8 cellular contexts compared by ENCODE assay signal in genomic region chr14:75258803-75259509, GRCh38. TPM values are rescaled to one million over a fixed set of nuclear protein-coding genes. Genes with fewer than 3 reads are reported as not detected.
DNase-seq lines count a peak whose midpoint lies in the region; ATAC-seq and TF ChIP-seq lines count a peak whose summit lies in the region.

No MANE protein-coding gene starts in this region.

- no peak for TF ChIP-seq CTCF in epithelial cell of proximal tubule (conservative IDR thresholded peaks at IDR 0.05; ENCODE audit: low read depth, low read length)
- no peak for TF ChIP-seq CTCF in mucosa of descending colon (IDR thresholded peaks at IDR 0.05)

- H3K36me3 ChIP-seq in mucosa of descending colon (ENCODE audit: low read depth), result peaks cover 3% of the 10 kb centered on the region

- H3K4me3 Mint-ChIP-seq in activated T-cell treated with anti-CD3 and anti-CD28 coated beads, Interleukin-2, amount 50 U/mL, for 24 hours, result peak overlapping the region; percentile 75

- peaks cover 29% of the 10 kb centered on the region for H3K4me1 Mint-ChIP-seq in activated T-cell treated with anti-CD3 and anti-CD28 coated beads, Interleukin-2, amount 50 U/mL, for 24 hours (ENCODE audit: low read depth)

- no peaks in the 10 kb centered on the region for H3K27me3 Mint-ChIP-seq in activated T-cell treated with anti-CD3 and anti-CD28 coated beads, Interleukin-2, amount 50 U/mL, for 24 hours

- peaks cover 33% of the 10 kb centered on the region for H3K4me1 ChIP-seq in mucosa of descending colon (ENCODE audit: low read depth)

- no peaks in the 10 kb centered on the region for H3K9me3 ChIP-seq in mucosa of descending colon

- TF ChIP-seq EP300 in Ishikawa (IDR thresholded peaks at IDR 0.05; ENCODE audit: borderline replicate concordance), result peak; percentile 66; the same call in 1 of the 2 replicates

- peak overlapping the region; percentile 95 for H3K27ac Mint-ChIP-seq in activated T-cell treated with anti-CD3 and anti-CD28 coated beads, Interleukin-2, amount 50 U/mL, for 24 hours

- intact Hi-C loops in mucosa of descending colon (cut with DNase I, micrococcal nuclease), result no loop called here

- H3K4me3 ChIP-seq in epithelial cell of proximal tubule (ENCODE audit: low read depth, low read length), result peak overlapping the region; percentile 47
- peak overlapping the region; percentile 11 for H3K4me3 ChIP-seq in mucosa of descending colon

- peak; percentile 100 for DNase-seq in DMS 273 (lab: John Stamatoyannopoulos, UW; ENCODE audit: unreplicated experiment)
- DNase-seq in OCI-M2 (lab: John Stamatoyannopoulos, UW; ENCODE audit: unreplicated experiment), result peak; percentile 92
- DNase-seq in activated T-cell treated with anti-CD3 and anti-CD28 coated beads, Interleukin-2, amount 50 U/mL, for 24 hours, result peak; percentile 98
- peak; percentile 94 for DNase-seq in epithelial cell of proximal tubule (ENCODE audit: low read depth)
- DNase-seq in mucosa of descending colon, result peak; percentile 100
- DNase-seq in stimulated activated CD8-positive, alpha-beta memory T cell treated with anti-CD3 and anti-CD28 coated beads, Interleukin-4, amount 100 ng/mL, for 1 hour (ENCODE audit: low read depth in 2 of 2, low spot score in 1 of 2), result peak; percentile 100

- H3K9me3 Mint-ChIP-seq in activated T-cell treated with anti-CD3 and anti-CD28 coated beads, Interleukin-2, amount 50 U/mL, for 24 hours, result no peaks in the 10 kb centered on the region

- 0 out of 2 replicates have a peak, but pooled peaks have one; percentile 0 for TF ChIP-seq RAD21 in Ishikawa (IDR thresholded peaks at IDR 0.05; ENCODE audit: low read depth)

- H3K36me3 Mint-ChIP-seq in activated T-cell treated with anti-CD3 and anti-CD28 coated beads, Interleukin-2, amount 50 U/mL, for 24 hours (ENCODE audit: low read depth), result no peaks in the 10 kb centered on the region

- ATAC-seq in GM21619 (IDR thresholded peaks at IDR 0.05; ENCODE audit: unreplicated experiment) (peak; percentile 94), mucosa of descending colon (peak; percentile 85)

TF ChIP-seq in Ishikawa, 13 proteins besides CTCF, POLR2A, EP300 and RAD21:
- no peak for TF ChIP-seq TEAD4 (IDR thresholded peaks at IDR 0.05)
- 0 out of 2 replicates have a peak, but pooled peaks have one; percentile 16 for TF ChIP-seq NFIC (IDR thresholded peaks at IDR 0.05)
- TF ChIP-seq CEBPB (IDR thresholded peaks at IDR 0.05), result no peak
- TF ChIP-seq TAF1 (IDR thresholded peaks at IDR 0.05; ENCODE audit: low read depth), result peak; percentile 59; the same call in 1 of the 2 replicates
- no peak for TF ChIP-seq ZBTB7A (IDR thresholded peaks at IDR 0.05; ENCODE audit: low read depth)
- peak; percentile 69; the same call in 1 of the 2 replicates for TF ChIP-seq TCF12 (IDR thresholded peaks at IDR 0.05; ENCODE audit: low read depth)
- TF ChIP-seq MAX (IDR thresholded peaks at IDR 0.05), result peak; percentile 95
- TF ChIP-seq, protein P1, sequence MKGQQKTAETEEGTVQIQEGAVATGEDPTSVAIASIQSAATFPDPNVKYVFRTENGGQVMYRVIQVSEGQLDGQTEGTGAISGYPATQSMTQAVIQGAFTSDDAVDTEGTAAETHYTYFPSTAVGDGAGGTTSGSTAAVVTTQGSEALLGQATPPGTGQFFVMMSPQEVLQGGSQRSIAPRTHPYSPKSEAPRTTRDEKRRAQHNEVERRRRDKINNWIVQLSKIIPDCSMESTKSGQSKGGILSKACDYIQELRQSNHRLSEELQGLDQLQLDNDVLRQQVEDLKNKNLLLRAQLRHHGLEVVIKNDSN (IDR thresholded peaks at IDR 0.05), result peak; percentile 99
- peak; percentile 90 for TF ChIP-seq CREB1 (IDR thresholded peaks at IDR 0.05; ENCODE audit: low read depth)
- TF ChIP-seq YY1 (IDR thresholded peaks at IDR 0.05; ENCODE audit: low read depth), result 0 out of 2 replicates have a peak, but pooled peaks have one; percentile 14
- peak; percentile 61; the same call in 1 of the 2 replicates for TF ChIP-seq EGR1 (IDR thresholded peaks at IDR 0.05)

RNA-seq across cellular contexts. Expression of gene FOS, which starts 19.7 kb away (rescaled TPM):
- total RNA-seq in epithelial cell of proximal tubule (2.5 and 2.7 TPM in 2 replicates), mucosa of descending colon (100 to 1,000 TPM; 163 to 292 (median 243) TPM)

Comparison
In these comparisons a context has a peak if more than half of its experiments do, and no peak if none do; other contexts are left out.
1. Peak in every context shown above with its lines: DNase-seq, ATAC-seq and H3K4me3 ChIP-seq.
2. RNA of gene FOS, which starts 19.7 kb away (total RNA-seq): 163 to 292 TPM in mucosa of descending colon; 2.5 to 2.7 TPM in epithelial cell of proximal tubule; every median in the first group is over 10 times any median in the second.